8 cellular contexts compared by ENCODE assay signal in the genomic region with DNA sequence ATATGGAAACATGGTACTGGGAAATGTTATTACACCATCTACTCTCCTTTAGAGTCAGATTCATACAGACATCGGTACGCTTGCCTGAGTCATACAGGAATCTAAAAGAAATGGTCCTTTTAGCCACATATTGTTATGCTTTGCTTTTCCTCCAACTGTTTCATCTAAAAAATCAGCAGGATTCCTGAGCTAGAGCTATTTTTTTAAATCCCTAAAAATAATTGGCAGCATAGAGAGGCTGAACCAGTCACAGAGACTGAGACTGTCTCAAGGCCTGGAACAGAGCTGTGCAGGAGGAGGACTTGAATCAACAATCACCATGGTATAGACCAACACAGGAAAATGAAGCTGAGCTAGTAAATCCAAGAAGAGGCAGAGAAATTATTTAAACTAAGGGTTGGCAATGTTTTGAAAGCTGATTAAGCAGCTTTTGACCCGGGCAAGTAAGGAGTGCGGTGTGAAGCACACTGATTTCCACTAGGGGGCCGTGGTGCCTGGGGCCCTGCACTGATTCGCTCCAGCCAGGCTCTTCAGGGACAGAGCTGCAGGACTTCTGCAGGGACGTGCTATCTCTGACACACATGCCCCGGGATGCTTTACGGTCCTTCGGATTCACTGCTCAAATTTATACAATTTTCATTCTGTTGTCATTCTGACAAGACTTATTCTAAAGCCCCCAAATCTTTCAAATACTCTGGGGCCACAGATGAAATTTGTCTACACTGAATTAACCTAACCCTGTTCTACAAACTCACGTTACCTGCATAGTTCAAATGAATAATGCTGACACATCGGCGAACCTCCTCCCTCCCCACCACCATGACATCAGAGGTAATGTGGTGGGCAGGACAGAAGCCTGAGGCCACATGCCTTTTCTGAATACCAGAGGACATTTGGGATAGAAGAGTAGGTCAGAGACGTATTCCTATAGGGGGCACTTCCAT.
A peak's percentile ranks its signal among the peaks of the same experiment; 100 is the strongest.
DNase-seq lines count a peak whose midpoint lies in the region; TF ChIP-seq lines count a peak whose summit lies in the region.

No MANE protein-coding gene starts in this region.

- H3K36me3 ChIP-seq in HAP-1 (replicated peaks), result no peaks in the 10 kb centered on the region
- no peaks in the 10 kb centered on the region for H3K36me3 ChIP-seq in Karpas-422 (ENCODE audit: insufficient read depth, low read length)
- H3K36me3 ChIP-seq in SU-DHL-6 (ENCODE audit: low read length), result no peaks in the 10 kb centered on the region
- H3K36me3 ChIP-seq in mammary epithelial cell (ENCODE audit: insufficient read depth, low read length), result peaks cover 2% of the 10 kb centered on the region

- H3K9me3 ChIP-seq in HAP-1 (no peaks in the 10 kb centered on the region), Karpas-422 (ENCODE audit: low read length) (no peaks in the 10 kb centered on the region), SU-DHL-6 (ENCODE audit: insufficient read depth, low read length) (no peaks in the 10 kb centered on the region), mammary epithelial cell (replicated peaks; ENCODE audit: insufficient read depth, low read length) (no peaks in the 10 kb centered on the region)

- in situ Hi-C loops in HAP-1 (cut with MboI; ENCODE audit: low sequenced_read_pairs) (loop anchor here (10.0 to 25.0 kb wide), 2 partner anchors 403 to 985 kb away; no protein-coding TSS in a partner anchor), mammary epithelial cell (cut with MboI; ENCODE audit: low sequenced_read_pairs in 2 of 2) (loop anchor here in 1 of 2 donors (25.0 kb wide), 1 partner anchor 378 kb away; no protein-coding TSS in a partner anchor)

- H3K79me2 ChIP-seq in Karpas-422 (ENCODE audit: low read length), result no peaks in the 10 kb centered on the region
- no peaks in the 10 kb centered on the region for H3K79me2 ChIP-seq in SU-DHL-6 (ENCODE audit: insufficient read depth, low read length)
- no peaks in the 10 kb centered on the region for H3K79me2 ChIP-seq in mammary epithelial cell (ENCODE audit: insufficient read depth, low read length)

- H3F3A ChIP-seq in SU-DHL-6 (ENCODE audit: insufficient read depth), result no peaks in the 10 kb centered on the region

- peaks cover 5% of the 10 kb centered on the region for H3K4me1 ChIP-seq in HAP-1
- no peaks in the 10 kb centered on the region for H3K4me1 ChIP-seq in Karpas-422 (ENCODE audit: low read length)
- peaks cover 9% of the 10 kb centered on the region for H3K4me1 ChIP-seq in mammary epithelial cell (ENCODE audit: insufficient read depth, low read length)

- H2AFZ ChIP-seq in Karpas-422 (ENCODE audit: low read length), result no peak overlapping the region
- no peak overlapping the region for H2AFZ ChIP-seq in SU-DHL-6 (ENCODE audit: low read depth, low read length, severe bottlenecking)
- H2AFZ ChIP-seq in mammary epithelial cell (ENCODE audit: low read depth, low read length), result no peak overlapping the region

- H3K27me3 ChIP-seq in HAP-1 (ENCODE audit: low read depth) (no peaks in the 10 kb centered on the region), Karpas-422 (ENCODE audit: low read length) (no peaks in the 10 kb centered on the region), SU-DHL-6 (ENCODE audit: low read length) (no peaks in the 10 kb centered on the region), mammary epithelial cell (ENCODE audit: insufficient read depth, low read length) (no peaks in the 10 kb centered on the region)

- no TSS peak for BruUV-seq in mammary epithelial cell (replicated peaks; lab: Mats Ljungman, UMichigan)

- peak; percentile 20 to 31 for DNase-seq in activated CD4-positive, alpha-beta T cell treated with anti-CD3 and anti-CD28 coated beads for 24 hours (ENCODE audit: low read depth in 2 of 2)
- no peak for DNase-seq in activated CD4-positive, alpha-beta T cell treated with anti-CD3 and anti-CD28 coated beads for 1 hour
- DNase-seq in HAP-1 (ENCODE audit: low spot score in 2 of 2) (peak; percentile 65 to 81), Karpas-422 (peak; percentile 77), mammary epithelial cell (peak; percentile 26), left kidney (ENCODE audit: low read depth, low spot score) (peak; percentile 87)
- peak; percentile 36 to 39 for DNase-seq in stimulated activated CD4-positive, alpha-beta T cell treated with anti-CD3 and anti-CD28 coated beads, Interleukin-4, amount 100 ng/mL, for 48 hours (ENCODE audit: low read depth in 2 of 2)

- H3K9ac ChIP-seq in Karpas-422 (ENCODE audit: low read length) (no peak overlapping the region), SU-DHL-6 (ENCODE audit: low read length) (no peak overlapping the region), mammary epithelial cell (ENCODE audit: insufficient read depth, low read length) (no peak overlapping the region)

- H3K4me3 ChIP-seq in HAP-1 (no peak overlapping the region), Karpas-422 (ENCODE audit: low read length) (no peak overlapping the region), SU-DHL-6 (ENCODE audit: insufficient read depth, low read length, poor library complexity, severe bottlenecking) (no peak overlapping the region), mammary epithelial cell (replicated peaks in 1 of 3; ENCODE audit: insufficient read depth in 1 of 3, low read depth in 2 of 3, low read length in 3 of 3) (no peak overlapping the region)

- dilution Hi-C loops in mammary epithelial cell (cut with HindIII; ENCODE audit: low sequenced_read_pairs), result no loop called here

- TF ChIP-seq CTCF in SU-DHL-6 (IDR thresholded peaks at IDR 0.05; ENCODE audit: insufficient read depth, low read length, poor library complexity, severe bottlenecking) (peak; percentile 54), mammary epithelial cell (conservative IDR thresholded peaks at IDR 0.05 in 1 of 2, IDR thresholded peaks at IDR 0.05 in 1 of 2; ENCODE audit: extremely low read depth in 1 of 2, insufficient read depth in 1 of 2, low read depth in 1 of 2, low read length in 2 of 2) (peak; percentile 83 to 89)

- intact Hi-C loops in mammary epithelial cell (cut with micrococcal nuclease), result loop anchor here (1.0 to 10.0 kb wide), 3 partner anchors 193 to 695 kb away; a partner anchor contains a TSS

- CTCF ChIA-PET in mammary epithelial cell (lab: Charles Lee; ENCODE audit: low non-redundant PET), result interaction anchor here (0.6 to 0.7 kb wide), 3 partner anchors 167 to 454 kb away, joined by 4 to 6 read pairs (median 4); no protein-coding TSS in a partner anchor

- H3K4me2 ChIP-seq in Karpas-422 (ENCODE audit: low read depth, low read length, poor library complexity, severe bottlenecking) (no peak overlapping the region), SU-DHL-6 (ENCODE audit: low read depth, low read length, poor library complexity, severe bottlenecking) (no peak overlapping the region), mammary epithelial cell (ENCODE audit: insufficient read depth, low read depth, low read length) (no peak overlapping the region)

- no peaks in the 10 kb centered on the region for H3K9me2 ChIP-seq in Karpas-422 (replicated peaks; ENCODE audit: insufficient read depth, low read length)
- no peaks in the 10 kb centered on the region for H3K9me2 ChIP-seq in SU-DHL-6 (replicated peaks; ENCODE audit: insufficient read depth, low read length)

- WGBS in mammary epithelial cell (ENCODE audit: low coverage, missing lambda C conversion rate), result 57% methylated on average over 14 of the region's 14 CpGs

- no peak overlapping the region for H3K27ac ChIP-seq in Karpas-422 (ENCODE audit: low read length)
- H3K27ac ChIP-seq in SU-DHL-6 (ENCODE audit: low read depth, low read length), result no peak overlapping the region
- no peak overlapping the region for H3K27ac ChIP-seq in mammary epithelial cell (ENCODE audit: insufficient read depth, low read depth, low read length)

- H4K20me1 ChIP-seq in Karpas-422 (ENCODE audit: insufficient read depth, low read depth, low read length) (no peaks in the 10 kb centered on the region), SU-DHL-6 (ENCODE audit: low read depth, low read length) (no peaks in the 10 kb centered on the region), mammary epithelial cell (ENCODE audit: insufficient read depth, low read length) (no peaks in the 10 kb centered on the region)
